Comparison of ENCODE assay signal across 8 cellular contexts in the genomic region with DNA sequence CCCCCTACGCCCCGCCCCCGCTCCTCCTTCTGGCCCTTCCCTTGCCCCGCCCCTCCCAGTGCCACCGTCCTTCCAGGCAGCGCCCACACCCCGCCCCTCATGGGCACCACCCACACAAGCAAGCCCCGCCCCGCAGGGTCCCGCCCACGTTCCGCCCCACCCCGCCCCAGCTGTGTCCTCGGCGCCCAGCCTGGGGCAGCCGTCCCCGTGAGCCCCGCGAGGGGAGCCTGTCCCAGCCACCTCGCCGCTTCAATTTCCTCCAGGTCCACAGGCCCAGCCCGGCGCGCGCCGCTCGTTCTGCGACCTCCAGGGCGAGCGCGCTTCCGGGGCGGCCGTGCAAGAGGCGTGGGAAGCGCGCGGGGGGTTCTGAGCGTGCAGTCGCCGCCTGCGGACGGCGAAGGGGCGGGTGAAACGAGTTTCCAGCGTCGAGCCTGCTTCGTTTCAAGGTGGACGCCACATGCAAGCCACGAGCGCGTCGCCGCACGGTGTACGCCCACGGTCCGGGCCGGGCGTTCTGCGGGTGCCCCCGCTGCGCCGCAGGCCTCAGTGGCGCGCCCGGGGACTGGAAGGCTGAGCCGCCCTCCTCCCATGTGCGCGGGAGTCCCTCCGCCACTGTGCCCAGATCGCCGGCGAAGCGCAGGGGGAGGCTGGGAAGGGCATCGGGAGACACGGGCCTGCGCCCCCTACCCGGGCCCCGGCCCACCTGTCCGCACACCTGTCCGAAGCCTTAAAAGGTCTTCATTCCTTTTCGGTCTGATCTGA. TPM values are rescaled to one million over a fixed set of nuclear protein-coding genes. Genes with fewer than 3 reads are reported as not detected.
DNase-seq lines count a peak whose midpoint lies in the region; ATAC-seq and TF ChIP-seq lines count a peak whose summit lies in the region.

No MANE protein-coding gene starts in this region.

- WGBS in suprapubic skin = no CpG with 5 or more reads among the region's 84 CpGs

- H3K36me3 Mint-ChIP-seq in activated T-helper 2 cell treated with anti-CD3 and anti-CD28 coated beads, Interferon-gamma antibody, Interleukin-2, Interleukin-4, amounts not matched to agents 10 μg/mL and 5 μg/mL and 100 μg/mL, durations not matched to agents 14 hours and 24 hours and 36 hours (ENCODE audit: low read depth) = no peaks in the 10 kb centered on the region
- no peaks in the 10 kb centered on the region for H3K36me3 Mint-ChIP-seq in neural crest cell (ENCODE audit: low read depth)

- H3K79me2 ChIP-seq in PC-3 (ENCODE audit: low read length) = peaks cover 7% of the 10 kb centered on the region

- no peaks in the 10 kb centered on the region for H3F3A ChIP-seq in PC-3 (ENCODE audit: low read length, unreplicated experiment)

- BruUV-seq in PC-3 (replicated peaks; lab: Mats Ljungman, UMichigan) = no TSS peak

- no peak overlapping the region for H3K27ac Mint-ChIP-seq in activated T-helper 2 cell treated with anti-CD3 and anti-CD28 coated beads, Interferon-gamma antibody, Interleukin-2, Interleukin-4, amounts not matched to agents 10 μg/mL and 5 μg/mL and 100 μg/mL, durations not matched to agents 14 hours and 24 hours and 36 hours
- H3K27ac Mint-ChIP-seq in neural crest cell (ENCODE audit: unreplicated experiment) = no peak overlapping the region

- H3K36me3 ChIP-seq in BE2C = no peaks in the 10 kb centered on the region
- no peaks in the 10 kb centered on the region for H3K36me3 ChIP-seq in PC-3 (ENCODE audit: low read depth, low read length)
- H3K36me3 ChIP-seq in suprapubic skin = no peaks in the 10 kb centered on the region

- no peak for TF ChIP-seq EP300 in suprapubic skin (IDR thresholded peaks at IDR 0.05)

- no peaks in the 10 kb centered on the region for H3K27me3 ChIP-seq in BE2C
- H3K27me3 ChIP-seq in PC-3 (ENCODE audit: low read length) = no peaks in the 10 kb centered on the region
- H3K27me3 ChIP-seq in suprapubic skin = no peaks in the 10 kb centered on the region

- H3K4me3 Mint-ChIP-seq in activated T-helper 2 cell treated with anti-CD3 and anti-CD28 coated beads, Interferon-gamma antibody, Interleukin-2, Interleukin-4, amounts not matched to agents 10 μg/mL and 5 μg/mL and 100 μg/mL, durations not matched to agents 14 hours and 24 hours and 36 hours (ENCODE audit: low read depth) = peak overlapping the region; percentile 45
- no peak overlapping the region for H3K4me3 Mint-ChIP-seq in neural crest cell

- no peaks in the 10 kb centered on the region for H3K9me2 ChIP-seq in PC-3 (replicated peaks; ENCODE audit: low read length)

- H3K27me3 Mint-ChIP-seq in activated T-helper 2 cell treated with anti-CD3 and anti-CD28 coated beads, Interferon-gamma antibody, Interleukin-2, Interleukin-4, amounts not matched to agents 10 μg/mL and 5 μg/mL and 100 μg/mL, durations not matched to agents 14 hours and 24 hours and 36 hours (ENCODE audit: low read depth) = no peaks in the 10 kb centered on the region
- H3K27me3 Mint-ChIP-seq in neural crest cell (ENCODE audit: low read depth) = no peaks in the 10 kb centered on the region

- TF ChIP-seq CTCF in BE2C (IDR thresholded peaks at IDR 0.05; ENCODE audit: low read depth, low read length) = no peak
- TF ChIP-seq CTCF in PC-3 (conservative IDR thresholded peaks at IDR 0.05; ENCODE audit: low read depth, low read length) = no peak
- no peak for TF ChIP-seq CTCF in neural crest cell (conservative IDR thresholded peaks at IDR 0.05)
- no peak for TF ChIP-seq CTCF in suprapubic skin (IDR thresholded peaks at IDR 0.05)

- H3K9me3 ChIP-seq in BE2C (no peaks in the 10 kb centered on the region), PC-3 (ENCODE audit: low read length) (no peaks in the 10 kb centered on the region), suprapubic skin (no peaks in the 10 kb centered on the region)

- peak in 1 of 2 donors; percentile 22 for TF ChIP-seq POLR2A in suprapubic skin (IDR thresholded peaks at IDR 0.05)

- peak overlapping the region; percentile 76 for H2AFZ ChIP-seq in PC-3 (ENCODE audit: low read length)

- intact Hi-C loops in PC-3 (cut with micrococcal nuclease) = loop anchor here (5.0 kb wide), 1 partner anchor 107 kb away; no protein-coding TSS in a partner anchor
- intact Hi-C loops in activated T-helper 2 cell treated with anti-CD3 and anti-CD28 coated beads, Interferon-gamma antibody, Interleukin-2, Interleukin-4, amounts not matched to agents 10 μg/mL and 5 μg/mL and 100 μg/mL, durations not matched to agents 14 hours and 24 hours and 36 hours (cut with micrococcal nuclease) = loop anchor here (1.0 kb wide), 2 partner anchors 22 to 381 kb away; partner anchors contain the start of gene PRXL2B

- POLR2A ChIA-PET in PC-3 (lab: Charles Lee; ENCODE audit: unreplicated experiment) = interaction anchor here (0.7 kb wide), 1 partner anchor 24 kb away, joined by 3 read pairs; no protein-coding TSS in a partner anchor

- no peak overlapping the region for H3K9ac ChIP-seq in PC-3 (ENCODE audit: low read length)

- H4K20me1 ChIP-seq in PC-3 (ENCODE audit: low read length) = no peaks in the 10 kb centered on the region

- H3K9me3 Mint-ChIP-seq in activated T-helper 2 cell treated with anti-CD3 and anti-CD28 coated beads, Interferon-gamma antibody, Interleukin-2, Interleukin-4, amounts not matched to agents 10 μg/mL and 5 μg/mL and 100 μg/mL, durations not matched to agents 14 hours and 24 hours and 36 hours = no peaks in the 10 kb centered on the region
- no peaks in the 10 kb centered on the region for H3K9me3 Mint-ChIP-seq in neural crest cell

- H3K4me3 ChIP-seq in BE2C (ENCODE audit: low read depth, low read length) (no peak overlapping the region), PC-3 (ENCODE audit: low read length) (peak overlapping the region; percentile 64), suprapubic skin (peak overlapping the region; percentile 50)

- DNase-seq in BE2C = peak; percentile 97
- peak; percentile 84 for DNase-seq in GM19240 (ENCODE audit: insufficient read length, low spot score)
- peak; percentile 93 for DNase-seq in PC-3
- peak; percentile 86 for DNase-seq in activated T-helper 2 cell treated with anti-CD3 and anti-CD28 coated beads, Interferon-gamma antibody, Interleukin-2, Interleukin-4, amounts not matched to agents 10 μg/mL and 5 μg/mL and 100 μg/mL, durations not matched to agents 14 hours and 24 hours and 36 hours (ENCODE audit: low spot score)
- DNase-seq in fibroblast of the conjunctiva (ENCODE audit: low read depth) = peak; percentile 92
- DNase-seq in neural crest cell (ENCODE audit: low read depth, low spot score) = peak; percentile 95
- DNase-seq in suprapubic skin (ENCODE audit: low spot score in 2 of 2) = peak; percentile 98 to 99

- H3K4me2 ChIP-seq in PC-3 (ENCODE audit: low read length) = peak overlapping the region; percentile 90

- CTCF ChIA-PET in PC-3 (lab: Charles Lee) = interaction anchor here (1.4 kb wide), 1 partner anchor 176 kb away, joined by 4 read pairs; no protein-coding TSS in a partner anchor

- peak; percentile 53 for ATAC-seq in HG03460 (IDR thresholded peaks at IDR 0.05; ENCODE audit: unreplicated experiment)
- peak; percentile 31 for ATAC-seq in PC-3

- H3K4me1 ChIP-seq in BE2C = peaks cover 5% of the 10 kb centered on the region
- peaks cover 40% of the 10 kb centered on the region for H3K4me1 ChIP-seq in PC-3 (ENCODE audit: insufficient read depth, low read length)
- peaks cover 72% of the 10 kb centered on the region for H3K4me1 ChIP-seq in suprapubic skin

- H3K27ac ChIP-seq in PC-3 (ENCODE audit: low read length) = no peak overlapping the region
- H3K27ac ChIP-seq in suprapubic skin = peak overlapping the region; percentile 84

- no peaks in the 10 kb centered on the region for H3K4me1 Mint-ChIP-seq in activated T-helper 2 cell treated with anti-CD3 and anti-CD28 coated beads, Interferon-gamma antibody, Interleukin-2, Interleukin-4, amounts not matched to agents 10 μg/mL and 5 μg/mL and 100 μg/mL, durations not matched to agents 14 hours and 24 hours and 36 hours (ENCODE audit: low read depth)
- peaks cover 16% of the 10 kb centered on the region for H3K4me1 Mint-ChIP-seq in neural crest cell

RNA-seq across cellular contexts. Expression of gene FAAP20, which starts 10.8 kb away (rescaled TPM):
- 37.3 TPM for polyA plus RNA-seq in BE2C (2012; ENCODE audit: insufficient read depth, insufficient read length, low read depth)
- total RNA-seq in PC-3 (2014; rRNA removed) = 114 and 148 TPM in 2 replicates
- total RNA-seq in activated T-helper 2 cell treated with anti-CD3 and anti-CD28 coated beads, Interferon-gamma antibody, Interleukin-2, Interleukin-4, amounts not matched to agents 10 μg/mL and 5 μg/mL and 100 μg/mL, durations not matched to agents 14 hours and 24 hours and 36 hours = 61.5 and 63.8 TPM in 2 replicates
- 80.9 and 93.7 TPM in 2 replicates for total RNA-seq in neural crest cell
- total RNA-seq in suprapubic skin = 10 to 100 TPM; 18.6 to 47.3 (median 24.9) TPM

RNA-seq across cellular contexts. Expression of gene SKI, which starts 22.7 kb away (rescaled TPM):
- polyA plus RNA-seq in BE2C (2012; ENCODE audit: insufficient read depth, insufficient read length, low read depth) = 22.2 TPM
- total RNA-seq in PC-3 (2014; rRNA removed) (28.3 and 61.7 TPM in 2 replicates), neural crest cell (58.9 and 62.0 TPM in 2 replicates), suprapubic skin (10 to 100 TPM; 51.8 to 91.2 (median 68.1) TPM)
- total RNA-seq in activated T-helper 2 cell treated with anti-CD3 and anti-CD28 coated beads, Interferon-gamma antibody, Interleukin-2, Interleukin-4, amounts not matched to agents 10 μg/mL and 5 μg/mL and 100 μg/mL, durations not matched to agents 14 hours and 24 hours and 36 hours = 37.0 and 41.1 TPM in 2 replicates
